23 cellular contexts compared by ENCODE assay signal in genomic region chr18:35075132-35075531, GRCh38. TPM values are rescaled to one million over a fixed set of nuclear protein-coding genes. Genes with fewer than 3 reads are reported as not detected.
DNase-seq lines count a peak whose midpoint lies in the region; ATAC-seq and TF ChIP-seq lines count a peak whose summit lies in the region.
"Had no signal": no experiment of that assay in that cellular context is flagged by ENCODE, and none has a peak within 500 bp of the region (broad histone marks: within the 10 kb centered on the region; RNA-seq: fewer than 3 reads in every experiment).

No MANE protein-coding gene starts in this region.

- H2AFZ ChIP-seq in osteoblast (ENCODE audit: low read length) = no peak overlapping the region

- peaks cover 9 to 56% (median 10%) of the 10 kb centered on the region in 3 donors for H3K4me1 ChIP-seq in gastroesophageal sphincter
- H3K4me1 ChIP-seq in thoracic aorta (ENCODE audit: control insufficient read depth in 1 of 2, low read depth in 2 of 2) = peaks cover 31 to 61% of the 10 kb centered on the region in 2 donors
- peaks cover 29% of the 10 kb centered on the region for H3K4me1 ChIP-seq in osteoblast (ENCODE audit: insufficient read depth, low read length)
- no peaks in the 10 kb centered on the region for H3K4me1 ChIP-seq in A673 (ENCODE audit: insufficient read depth, low read length, poor library complexity, severe bottlenecking)

- H3K27ac ChIP-seq in gastroesophageal sphincter (peak overlapping the region in 3 of 4 donors; percentile 7 to 11 (median 11)), thoracic aorta (peak overlapping the region; percentile 37 to 52), osteoblast (ENCODE audit: low read depth, low read length) (no peak overlapping the region), A673 (ENCODE audit: low read depth, low read length, poor library complexity, severe bottlenecking) (no peak overlapping the region)
- H3K27ac ChIP-seq: BLaER1, esophagus squamous epithelium, foreskin keratinocyte, transverse colon, WERI-Rb-1 had no signal

- H3K9me3 Mint-ChIP-seq in central memory CD8-positive, alpha-beta T cell = no peaks in the 10 kb centered on the region
- H3K9me3 Mint-ChIP-seq in memory B cell = no peaks in the 10 kb centered on the region
- H3K9me3 Mint-ChIP-seq: activated CD4-positive, alpha-beta T cell treated with anti-CD3 and anti-CD28 coated beads, Interleukin-2, amount 10 ng/mL, durations not matched to agents 7 days and 5 days; activated naive CD8-positive, alpha-beta T cell treated with anti-CD3 and anti-CD28 coated beads for 36 hours; dendritic cell treated with granulocyte-macrophage colony-stimulating factor and Interleukin-4, amounts not matched to agents 40 ng/mL and 50 ng/mL, for 4 days had no signal

- no peak overlapping the region for H3K4me3 Mint-ChIP-seq in central memory CD8-positive, alpha-beta T cell
- no peak overlapping the region for H3K4me3 Mint-ChIP-seq in memory B cell
- H3K4me3 Mint-ChIP-seq: activated CD4-positive, alpha-beta T cell treated with anti-CD3 and anti-CD28 coated beads, Interleukin-2, amount 10 ng/mL, durations not matched to agents 7 days and 5 days; activated naive CD8-positive, alpha-beta T cell treated with anti-CD3 and anti-CD28 coated beads for 36 hours; dendritic cell treated with granulocyte-macrophage colony-stimulating factor and Interleukin-4, amounts not matched to agents 40 ng/mL and 50 ng/mL, for 4 days had no signal

- peaks cover 2% of the 10 kb centered on the region for H3K79me2 ChIP-seq in osteoblast (ENCODE audit: insufficient read depth, low read length)

- no peak overlapping the region for H3K4me3 ChIP-seq in gastroesophageal sphincter
- no peak overlapping the region for H3K4me3 ChIP-seq in thoracic aorta
- H3K4me3 ChIP-seq in osteoblast (ENCODE audit: insufficient read depth, low read length) = no peak overlapping the region
- no peak overlapping the region for H3K4me3 ChIP-seq in A673 (ENCODE audit: low read depth, low read length, poor library complexity, severe bottlenecking)
- H3K4me3 ChIP-seq: BLaER1, esophagus squamous epithelium, transverse colon had no signal

- no peak for DNase-seq in central memory CD8-positive, alpha-beta T cell (ENCODE audit: low spot score in 2 of 2)
- DNase-seq in memory B cell (ENCODE audit: low spot score in 2 of 2) (no peak), thoracic aorta (ENCODE audit: low spot score) (no peak), osteoblast (ENCODE audit: insufficient read length, low spot score, missing footprints) (no peak), A673 (ENCODE audit: low spot score) (no peak), T-helper 2 cell (no peak)
- DNase-seq: activated CD4-positive, alpha-beta T cell treated with anti-CD3 and anti-CD28 coated beads, Interleukin-2, amount 10 ng/mL, durations not matched to agents 7 days and 5 days; activated effector memory CD4-positive, alpha-beta T cell treated with Interleukin-2 at 50 U/mL for 16 hours; activated naive CD8-positive, alpha-beta T cell treated with anti-CD3 and anti-CD28 coated beads for 36 hours; activated T-cell treated with anti-CD3 and anti-CD28 coated beads, Interleukin-2, amount 50 U/mL, for 1 hour; anterior cingulate cortex; DMS153; esophagus squamous epithelium; foreskin keratinocyte; IMR-90; NCI-H1694; stimulated activated CD4-positive, alpha-beta T cell treated with anti-CD3 and anti-CD28 coated beads, Interleukin-12 subunit alpha, Interleukin-12 subunit beta, amount 100 ng/mL, for 4 hours; stimulated activated CD4-positive, alpha-beta T cell treated with anti-CD3 and anti-CD28 coated beads, Interleukin-2, amount 100 ng/mL, for 48 hours; transverse colon; WERI-Rb-1 had no signal

- H3K36me3 ChIP-seq in gastroesophageal sphincter = peaks cover 0 to 11% of the 10 kb centered on the region in 2 donors
- no peaks in the 10 kb centered on the region for H3K36me3 ChIP-seq in thoracic aorta
- H3K36me3 ChIP-seq in osteoblast (ENCODE audit: insufficient read depth, low read length) = peaks cover 7% of the 10 kb centered on the region
- H3K36me3 ChIP-seq in A673 (ENCODE audit: insufficient read depth, low read length, poor library complexity, severe bottlenecking) = no peaks in the 10 kb centered on the region
- H3K36me3 ChIP-seq: WERI-Rb-1 had no signal

- WGBS in gastroesophageal sphincter (ENCODE audit: low coverage in 1 of 2), 2 donors = 31 to 59% methylated on average over 2 to 4 of the region's 6 CpGs

- no peaks in the 10 kb centered on the region for H3K27me3 Mint-ChIP-seq in central memory CD8-positive, alpha-beta T cell
- H3K27me3 Mint-ChIP-seq in memory B cell = no peaks in the 10 kb centered on the region
- H3K27me3 Mint-ChIP-seq: activated CD4-positive, alpha-beta T cell treated with anti-CD3 and anti-CD28 coated beads, Interleukin-2, amount 10 ng/mL, durations not matched to agents 7 days and 5 days; activated naive CD8-positive, alpha-beta T cell treated with anti-CD3 and anti-CD28 coated beads for 36 hours; dendritic cell treated with granulocyte-macrophage colony-stimulating factor and Interleukin-4, amounts not matched to agents 40 ng/mL and 50 ng/mL, for 4 days had no signal

- CTCF ChIA-PET in A673 (lab: Charles Lee) = no interaction called here

- no peaks in the 10 kb centered on the region for H4K20me1 ChIP-seq in osteoblast (ENCODE audit: insufficient read depth, low read length)

- intact Hi-C loops in A673 (cut with micrococcal nuclease; ENCODE audit: unreplicated experiment) = no loop called here

- BruUV-seq in A673 (replicated peaks; lab: Mats Ljungman, UMichigan) = no TSS peak

- TF ChIP-seq EP300 in gastroesophageal sphincter (IDR thresholded peaks at IDR 0.05) = no peak

- H3K27me3 ChIP-seq in gastroesophageal sphincter (no peaks in the 10 kb centered on the region), thoracic aorta (replicated peaks; ENCODE audit: insufficient read depth) (no peaks in the 10 kb centered on the region), osteoblast (ENCODE audit: insufficient read depth, low read length) (no peaks in the 10 kb centered on the region), A673 (replicated peaks; ENCODE audit: insufficient read depth, low read depth, low read length, poor library complexity) (no peaks in the 10 kb centered on the region)
- H3K27me3 ChIP-seq: BLaER1, esophagus squamous epithelium, foreskin keratinocyte, transverse colon had no signal

- TF ChIP-seq POLR2A in gastroesophageal sphincter (IDR thresholded peaks at IDR 0.05) = no peak

- peaks cover 21% of the 10 kb centered on the region for H3K36me3 Mint-ChIP-seq in central memory CD8-positive, alpha-beta T cell (ENCODE audit: insufficient read depth)
- H3K36me3 Mint-ChIP-seq in memory B cell = peaks cover 24% of the 10 kb centered on the region

- POLR2A ChIA-PET in A673 (lab: Charles Lee; ENCODE audit: low non-redundant PET) = no interaction called here

- H3K27ac Mint-ChIP-seq in central memory CD8-positive, alpha-beta T cell (ENCODE audit: low read depth) = peak overlapping the region; percentile 53
- H3K27ac Mint-ChIP-seq in memory B cell = peak overlapping the region; percentile 20
- H3K27ac Mint-ChIP-seq: activated CD4-positive, alpha-beta T cell treated with anti-CD3 and anti-CD28 coated beads, Interleukin-2, amount 10 ng/mL, durations not matched to agents 7 days and 5 days; activated naive CD8-positive, alpha-beta T cell treated with anti-CD3 and anti-CD28 coated beads for 36 hours; dendritic cell treated with granulocyte-macrophage colony-stimulating factor and Interleukin-4, amounts not matched to agents 40 ng/mL and 50 ng/mL, for 4 days had no signal

- no peak for ATAC-seq in central memory CD8-positive, alpha-beta T cell (replicated peaks; ENCODE audit: extremely low read depth, poor library complexity, severe bottlenecking)
- ATAC-seq in gastroesophageal sphincter (no peak), memory B cell (ENCODE audit: low read depth) (no peak), thoracic aorta (ENCODE audit: insufficient number of reproducible peaks, low FRiP score, low read depth) (no peak)
- ATAC-seq: foreskin keratinocyte had no signal

- no peak overlapping the region for H3K4me2 ChIP-seq in osteoblast (ENCODE audit: insufficient read depth, low read length)
- H3K4me2 ChIP-seq: BLaER1 had no signal

- peaks cover 53% of the 10 kb centered on the region for H3K4me1 Mint-ChIP-seq in central memory CD8-positive, alpha-beta T cell
- peaks cover 30% of the 10 kb centered on the region for H3K4me1 Mint-ChIP-seq in memory B cell

- H3K9me3 ChIP-seq in gastroesophageal sphincter (no peaks in the 10 kb centered on the region), thoracic aorta (no peaks in the 10 kb centered on the region), osteoblast (ENCODE audit: low read depth, low read length) (no peaks in the 10 kb centered on the region), A673 (ENCODE audit: low read depth, low read length, poor library complexity, severe bottlenecking) (no peaks in the 10 kb centered on the region)
- H3K9me3 ChIP-seq: BLaER1, esophagus squamous epithelium, transverse colon had no signal

- TF ChIP-seq CTCF in gastroesophageal sphincter (IDR thresholded peaks at IDR 0.05) (no peak), thoracic aorta (IDR thresholded peaks at IDR 0.05) (no peak), osteoblast (IDR thresholded peaks at IDR 0.05; ENCODE audit: extremely low read depth, low read depth, low read length) (no peak), A673 (conservative IDR thresholded peaks at IDR 0.05; ENCODE audit: low read depth, low read length) (no peak)

RNA-seq across cellular contexts. Expression of gene MAPRE2, which starts 33.9 kb away (rescaled TPM):
- 10 to 100 TPM; 22.9 to 39.2 (median 35.8) TPM for total RNA-seq in gastroesophageal sphincter
- 10 to 100 TPM; 31.8 to 54.2 TPM for total RNA-seq in thoracic aorta
- 21.7 and 24.2 TPM in 2 replicates for total RNA-seq in osteoblast
- total RNA-seq in A673 (2021) = 14.7 and 16.4 TPM in 2 replicates

Comparison
In these comparisons a context has a peak if more than half of its experiments do, and no peak if none do; other contexts are left out.
1. H3K27ac ChIP-seq: peak in gastroesophageal sphincter (3 of 4) and thoracic aorta (2 of 2); none in osteoblast (single experiment) and A673 (single experiment).